Comparison of ENCODE assay signal across 8 cellular contexts in the genomic region with DNA sequence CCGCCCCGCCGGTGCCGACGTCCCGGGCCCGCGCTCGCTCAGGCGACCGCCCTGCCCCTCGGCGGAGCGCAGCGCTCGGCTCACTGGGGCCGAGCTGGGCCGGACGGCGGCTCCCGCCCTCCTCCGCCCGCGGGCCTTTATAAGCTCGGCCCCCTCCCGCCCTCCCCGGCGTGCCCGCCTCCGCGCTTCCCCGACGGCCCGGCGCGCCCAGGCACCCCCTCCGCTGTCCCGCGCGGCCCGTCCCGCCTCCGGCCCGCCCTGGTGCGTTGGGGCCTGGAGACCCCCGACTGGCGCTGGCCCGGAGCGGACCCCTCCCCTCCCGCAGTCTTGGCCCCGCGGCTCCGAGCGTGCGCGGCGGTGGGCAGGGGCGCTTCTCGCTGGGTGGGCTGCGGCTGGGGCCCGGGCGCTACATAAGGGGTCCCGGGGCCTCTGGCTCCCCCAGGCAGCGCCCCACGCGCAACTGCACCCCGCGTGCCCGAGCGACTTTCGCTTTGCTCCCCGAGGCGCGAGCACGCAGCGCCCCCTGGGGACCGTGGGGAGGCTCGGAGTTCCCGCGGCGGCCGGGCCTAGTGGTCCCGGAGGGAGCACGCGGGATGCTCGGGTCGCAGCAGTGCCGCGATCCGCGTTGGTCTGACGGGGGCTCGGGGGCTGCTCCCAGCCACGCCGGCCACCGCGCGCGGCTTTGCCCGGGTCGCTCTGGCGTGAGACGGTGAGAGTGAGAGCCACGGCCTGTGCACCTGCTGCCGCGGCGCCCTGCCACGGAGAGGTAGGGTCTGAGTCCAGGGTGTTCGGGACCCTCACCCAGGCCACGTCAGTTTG. TPM values are rescaled to one million over a fixed set of nuclear protein-coding genes. Genes with fewer than 3 reads are reported as not detected.
A peak's percentile ranks its signal among the peaks of the same experiment; 100 is the strongest.
DNase-seq lines count a peak whose midpoint lies in the region; ATAC-seq and TF ChIP-seq lines count a peak whose summit lies in the region.

A gene with protein sequence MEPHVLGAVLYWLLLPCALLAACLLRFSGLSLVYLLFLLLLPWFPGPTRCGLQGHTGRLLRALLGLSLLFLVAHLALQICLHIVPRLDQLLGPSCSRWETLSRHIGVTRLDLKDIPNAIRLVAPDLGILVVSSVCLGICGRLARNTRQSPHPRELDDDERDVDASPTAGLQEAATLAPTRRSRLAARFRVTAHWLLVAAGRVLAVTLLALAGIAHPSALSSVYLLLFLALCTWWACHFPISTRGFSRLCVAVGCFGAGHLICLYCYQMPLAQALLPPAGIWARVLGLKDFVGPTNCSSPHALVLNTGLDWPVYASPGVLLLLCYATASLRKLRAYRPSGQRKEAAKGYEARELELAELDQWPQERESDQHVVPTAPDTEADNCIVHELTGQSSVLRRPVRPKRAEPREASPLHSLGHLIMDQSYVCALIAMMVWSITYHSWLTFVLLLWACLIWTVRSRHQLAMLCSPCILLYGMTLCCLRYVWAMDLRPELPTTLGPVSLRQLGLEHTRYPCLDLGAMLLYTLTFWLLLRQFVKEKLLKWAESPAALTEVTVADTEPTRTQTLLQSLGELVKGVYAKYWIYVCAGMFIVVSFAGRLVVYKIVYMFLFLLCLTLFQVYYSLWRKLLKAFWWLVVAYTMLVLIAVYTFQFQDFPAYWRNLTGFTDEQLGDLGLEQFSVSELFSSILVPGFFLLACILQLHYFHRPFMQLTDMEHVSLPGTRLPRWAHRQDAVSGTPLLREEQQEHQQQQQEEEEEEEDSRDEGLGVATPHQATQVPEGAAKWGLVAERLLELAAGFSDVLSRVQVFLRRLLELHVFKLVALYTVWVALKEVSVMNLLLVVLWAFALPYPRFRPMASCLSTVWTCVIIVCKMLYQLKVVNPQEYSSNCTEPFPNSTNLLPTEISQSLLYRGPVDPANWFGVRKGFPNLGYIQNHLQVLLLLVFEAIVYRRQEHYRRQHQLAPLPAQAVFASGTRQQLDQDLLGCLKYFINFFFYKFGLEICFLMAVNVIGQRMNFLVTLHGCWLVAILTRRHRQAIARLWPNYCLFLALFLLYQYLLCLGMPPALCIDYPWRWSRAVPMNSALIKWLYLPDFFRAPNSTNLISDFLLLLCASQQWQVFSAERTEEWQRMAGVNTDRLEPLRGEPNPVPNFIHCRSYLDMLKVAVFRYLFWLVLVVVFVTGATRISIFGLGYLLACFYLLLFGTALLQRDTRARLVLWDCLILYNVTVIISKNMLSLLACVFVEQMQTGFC (N-terminal part only) (minus strand): TSS at position 115 of the 819 bp plus-strand sequence. CDS start 256 bp downstream, outside the sequence.

- H3K79me2 ChIP-seq in OCI-LY1 (ENCODE audit: insufficient read depth, low read length), result no peaks in the 10 kb centered on the region
- peaks cover 38% of the 10 kb centered on the region for H3K79me2 ChIP-seq in fibroblast of lung (ENCODE audit: control insufficient read depth, insufficient read depth, low read length)

- H3K27me3 Mint-ChIP-seq in activated T-helper 1 cell treated with anti-CD3 and anti-CD28 coated beads, Interleukin-12 subunit alpha, Interleukin-12 subunit beta, Interleukin-2, Interleukin-4 antibody, amounts not matched to agents 30 ng/mL and 10 ng/mL and 1 ng/mL, durations not matched to agents 14 hours and 24 hours and 36 hours (ENCODE audit: insufficient read depth), result peaks cover 4% of the 10 kb centered on the region
- H3K27me3 Mint-ChIP-seq in naive thymus-derived CD8-positive, alpha-beta T cell, result no peaks in the 10 kb centered on the region

- H4K20me1 ChIP-seq in OCI-LY1 (ENCODE audit: insufficient read depth, low read length) (no peaks in the 10 kb centered on the region), fibroblast of lung (ENCODE audit: control insufficient read depth, extremely low read depth, insufficient read depth, low read length) (peaks cover under 1% of the 10 kb centered on the region)

- peak; percentile 72 to 73 for ATAC-seq in naive thymus-derived CD8-positive, alpha-beta T cell

- H3K27me3 ChIP-seq in OCI-LY1 (ENCODE audit: insufficient read depth, low read length) (peaks cover 10% of the 10 kb centered on the region), fibroblast of lung (ENCODE audit: control insufficient read depth, insufficient read depth, low read length) (no peaks in the 10 kb centered on the region)

- peak; percentile 94 for TF ChIP-seq POLR2A in GM18951 (IDR thresholded peaks at IDR 0.05; ENCODE audit: extremely low read depth, insufficient read depth, insufficient read length)

- H3K27ac Mint-ChIP-seq in activated T-helper 1 cell treated with anti-CD3 and anti-CD28 coated beads, Interleukin-12 subunit alpha, Interleukin-12 subunit beta, Interleukin-2, Interleukin-4 antibody, amounts not matched to agents 30 ng/mL and 10 ng/mL and 1 ng/mL, durations not matched to agents 14 hours and 24 hours and 36 hours, result peak within 1 kb of the TSS; percentile 87
- peak within 1 kb of the TSS in 6 of 10 donors; percentile 29 to 84 (median 72) for H3K27ac Mint-ChIP-seq in naive thymus-derived CD8-positive, alpha-beta T cell

- no peak within 1 kb of the TSS for H2AFZ ChIP-seq in OCI-LY1 (ENCODE audit: low read length)
- H2AFZ ChIP-seq in fibroblast of lung (ENCODE audit: low read length), result no peak within 1 kb of the TSS

- POLR2A ChIA-PET in AG04449 (lab: Yijun Ruan, JAX), result interaction anchor here (0.5 to 5.2 kb wide), 15 partner anchors 13 to 455 kb away, joined by 3 to 95 read pairs (median 5); a partner anchor contains a TSS
- POLR2A ChIA-PET in naive thymus-derived CD8-positive, alpha-beta T cell (lab: Charles Lee), result interaction anchor here (0.5 to 7.4 kb wide), 10 partner anchors 9 to 451 kb away, joined by 3 to 81 read pairs (median 12); a partner anchor contains a TSS

- H3K4me3 Mint-ChIP-seq in activated T-helper 1 cell treated with anti-CD3 and anti-CD28 coated beads, Interleukin-12 subunit alpha, Interleukin-12 subunit beta, Interleukin-2, Interleukin-4 antibody, amounts not matched to agents 30 ng/mL and 10 ng/mL and 1 ng/mL, durations not matched to agents 14 hours and 24 hours and 36 hours, result peak within 1 kb of the TSS; percentile 82
- H3K4me3 Mint-ChIP-seq in naive thymus-derived CD8-positive, alpha-beta T cell, result peak within 1 kb of the TSS; percentile 61 to 89 (median 75)

- H3K9me2 ChIP-seq in OCI-LY1 (ENCODE audit: low read depth, low read length), result no peaks in the 10 kb centered on the region

- H3K4me3 ChIP-seq in AG04449 (ENCODE audit: low read depth, low read length) (peak within 1 kb of the TSS; percentile 75), OCI-LY1 (ENCODE audit: low read depth, low read length, poor library complexity, severe bottlenecking) (peak within 1 kb of the TSS; percentile 63), fibroblast of lung (replicated peaks in 1 of 4; ENCODE audit: control extremely low read depth in 1 of 4, insufficient read depth in 1 of 4, low read depth in 3 of 4, low read length in 4 of 4) (peak within 1 kb of the TSS; percentile 65 to 97 (median 80))

- DNase-seq in AG04449 (ENCODE audit: low read depth, low spot score) (no peak), fibroblast of lung (ENCODE audit: low read depth in 2 of 2) (peak; percentile 47 to 64), NCI-H2107 treated with DMSO at 0.1 percent for 48 hours (lab: John Stamatoyannopoulos, UW; ENCODE audit: unreplicated experiment) (no peak)
- DNase-seq in activated T-helper 1 cell treated with anti-CD3 and anti-CD28 coated beads, Interleukin-12 subunit alpha, Interleukin-12 subunit beta, Interleukin-2, Interleukin-4 antibody, amounts not matched to agents 30 ng/mL and 10 ng/mL and 1 ng/mL, durations not matched to agents 14 hours and 24 hours and 36 hours (ENCODE audit: low spot score), result peak; percentile 80
- DNase-seq in naive thymus-derived CD8-positive, alpha-beta T cell, result peak; percentile 73 to 91 (median 85)

- peak within 1 kb of the TSS; percentile 65 for H3K4me2 ChIP-seq in OCI-LY1 (ENCODE audit: low read length)
- peak within 1 kb of the TSS; percentile 79 for H3K4me2 ChIP-seq in fibroblast of lung (ENCODE audit: extremely low read depth, insufficient read depth, low read length)

- in situ Hi-C loops in GM18951 (cut with MboI; ENCODE audit: low sequenced_read_pairs, unreplicated experiment), result no loop called here

- peaks cover 12% of the 10 kb centered on the region for H3F3A ChIP-seq in OCI-LY1 (ENCODE audit: insufficient read depth, low read length)

- no peak within 1 kb of the TSS for H3K27ac ChIP-seq in OCI-LY1 (ENCODE audit: low read depth, low read length, poor library complexity, severe bottlenecking)
- H3K27ac ChIP-seq in fibroblast of lung (ENCODE audit: insufficient read depth, low read length), result peak within 1 kb of the TSS; percentile 83

- H3K36me3 Mint-ChIP-seq in activated T-helper 1 cell treated with anti-CD3 and anti-CD28 coated beads, Interleukin-12 subunit alpha, Interleukin-12 subunit beta, Interleukin-2, Interleukin-4 antibody, amounts not matched to agents 30 ng/mL and 10 ng/mL and 1 ng/mL, durations not matched to agents 14 hours and 24 hours and 36 hours (ENCODE audit: low read depth), result peaks cover 1% of the 10 kb centered on the region
- H3K36me3 Mint-ChIP-seq in naive thymus-derived CD8-positive, alpha-beta T cell, result no peaks in the 10 kb centered on the region

- H3K9me3 Mint-ChIP-seq in activated T-helper 1 cell treated with anti-CD3 and anti-CD28 coated beads, Interleukin-12 subunit alpha, Interleukin-12 subunit beta, Interleukin-2, Interleukin-4 antibody, amounts not matched to agents 30 ng/mL and 10 ng/mL and 1 ng/mL, durations not matched to agents 14 hours and 24 hours and 36 hours, result no peaks in the 10 kb centered on the region
- no peaks in the 10 kb centered on the region for H3K9me3 Mint-ChIP-seq in naive thymus-derived CD8-positive, alpha-beta T cell

- H3K9me3 ChIP-seq in OCI-LY1 (ENCODE audit: low read length) (no peaks in the 10 kb centered on the region), fibroblast of lung (ENCODE audit: control insufficient read depth, insufficient read depth, low read depth, low read length) (no peaks in the 10 kb centered on the region)

- H3K4me1 Mint-ChIP-seq in activated T-helper 1 cell treated with anti-CD3 and anti-CD28 coated beads, Interleukin-12 subunit alpha, Interleukin-12 subunit beta, Interleukin-2, Interleukin-4 antibody, amounts not matched to agents 30 ng/mL and 10 ng/mL and 1 ng/mL, durations not matched to agents 14 hours and 24 hours and 36 hours (ENCODE audit: low read depth), result peaks cover 43% of the 10 kb centered on the region
- H3K4me1 Mint-ChIP-seq in naive thymus-derived CD8-positive, alpha-beta T cell, result peaks cover 20 to 52% (median 47%) of the 10 kb centered on the region in 4 donors

- intact Hi-C loops in activated T-helper 1 cell treated with anti-CD3 and anti-CD28 coated beads, Interleukin-12 subunit alpha, Interleukin-12 subunit beta, Interleukin-2, Interleukin-4 antibody, amounts not matched to agents 30 ng/mL and 10 ng/mL and 1 ng/mL, durations not matched to agents 14 hours and 24 hours and 36 hours (cut with micrococcal nuclease), result loop anchor here (1.0 to 10.0 kb wide), 4 partner anchors 18 to 331 kb away; a partner anchor contains a TSS

- CTCF ChIA-PET in AG04449 (lab: Yijun Ruan, JAX), result interaction anchor here (0.7 to 5.4 kb wide), 11 partner anchors 8 to 214 kb away, joined by 3 to 43 read pairs (median 4); a partner anchor contains a TSS

- TF ChIP-seq CTCF in AG04449 (IDR thresholded peaks at IDR 0.05; ENCODE audit: insufficient read depth, low read length, missing control alignments) (peak; percentile 98), OCI-LY1 (IDR thresholded peaks at IDR 0.05; ENCODE audit: low read length) (peak; percentile 80), fibroblast of lung (conservative IDR thresholded peaks at IDR 0.05 in 1 of 2, IDR thresholded peaks at IDR 0.05 in 1 of 2; ENCODE audit: low read depth in 1 of 2, low read length in 2 of 2) (peak; percentile 65 to 76), subcutaneous adipose tissue (IDR thresholded peaks at IDR 0.05; ENCODE audit: low read depth) (no peak)

- H3K4me1 ChIP-seq in OCI-LY1 (ENCODE audit: insufficient read depth, low read length, severe bottlenecking) (peaks cover 34% of the 10 kb centered on the region), fibroblast of lung (ENCODE audit: control insufficient read depth, extremely low read depth, insufficient read depth, low read length) (peaks cover 27% of the 10 kb centered on the region)

- H3K36me3 ChIP-seq in OCI-LY1 (ENCODE audit: insufficient read depth, low read length), result no peaks in the 10 kb centered on the region
- peaks cover 1% of the 10 kb centered on the region for H3K36me3 ChIP-seq in fibroblast of lung (ENCODE audit: control insufficient read depth, insufficient read depth, low read length)

- H3K9ac ChIP-seq in OCI-LY1 (ENCODE audit: low read length), result peak within 1 kb of the TSS; percentile 64
- peak within 1 kb of the TSS; percentile 86 for H3K9ac ChIP-seq in fibroblast of lung (ENCODE audit: insufficient read depth, low read length)

RNA-seq across cellular contexts. Expression of the gene that starts here (rescaled TPM):
- total RNA-seq in activated T-helper 1 cell treated with anti-CD3 and anti-CD28 coated beads, Interleukin-12 subunit alpha, Interleukin-12 subunit beta, Interleukin-2, Interleukin-4 antibody, amounts not matched to agents 30 ng/mL and 10 ng/mL and 1 ng/mL, durations not matched to agents 14 hours and 24 hours and 36 hours, result 214 and 217 TPM in 2 replicates
- total RNA-seq in fibroblast of lung (135 and 313 TPM in 2 replicates), subcutaneous adipose tissue (100 to 1,000 TPM; 101 to 364 (median 121) TPM)
- polyA plus RNA-seq in fibroblast of lung, result 94.5 and 126 TPM in 2 replicates
- 184 and 260 TPM in 2 replicates for polyA plus RNA-seq in fibroblast of lung (2012)
- 1,099 and 1,312 TPM in 2 replicates for polyA minus RNA-seq in fibroblast of lung (ENCODE audit: low replicate concordance)
- total RNA-seq in naive thymus-derived CD8-positive, alpha-beta T cell, result 10 to 100 TPM; 90.0 to 94.5 TPM
- 1 to 10 TPM; 2.4 to 8.4 (median 5.7) TPM for polyA plus RNA-seq in naive thymus-derived CD8-positive, alpha-beta T cell

Comparison
In these comparisons a context has a peak if more than half of its experiments do, and no peak if none do; other contexts are left out.
1. RNA of the gene that starts here (polyA plus RNA-seq): 94.5 to 260 TPM in fibroblast of lung; 2.4 to 8.4 TPM in naive thymus-derived CD8-positive, alpha-beta T cell; every median in the first group is over 10 times any median in the second.
2. DNase-seq: peak in activated T-helper 1 cell treated with anti-CD3 and anti-CD28 coated beads, Interleukin-12 subunit alpha, Interleukin-12 subunit beta, Interleukin-2, Interleukin-4 antibody, amounts not matched to agents 30 ng/mL and 10 ng/mL and 1 ng/mL, durations not matched to agents 14 hours and 24 hours and 36 hours (single experiment), fibroblast of lung (2 of 2) and naive thymus-derived CD8-positive, alpha-beta T cell (10 of 10); none in AG04449 (single experiment) and NCI-H2107 treated with DMSO at 0.1 percent for 48 hours (single experiment).
3. Peak in every context shown above with its lines, with median percentiles within 50 percentile points of each other: H3K4me3 ChIP-seq.